In genomic region chr14:58638231-58639205, GRCh38 we compare ENCODE assay signal across 8 cellular contexts. TPM values are rescaled to one million over a fixed set of nuclear protein-coding genes. Genes with fewer than 3 reads are reported as not detected.
A peak's percentile ranks its signal among the peaks of the same experiment; 100 is the strongest.
DNase-seq lines count a peak whose midpoint lies in the region; ATAC-seq and TF ChIP-seq lines count a peak whose summit lies in the region.

No MANE protein-coding gene starts in this region.

- peak; percentile 64 for ATAC-seq in GM23338
- ATAC-seq in left ventricle myocardium superior = peak; percentile 38

- H4K20me1 ChIP-seq in GM23338 (replicated peaks; ENCODE audit: insufficient read depth) = no peaks in the 10 kb centered on the region

- peaks cover 38% of the 10 kb centered on the region for H3K4me1 ChIP-seq in GM23338 (ENCODE audit: insufficient read depth)

- H3K36me3 Mint-ChIP-seq in GM23338 (ENCODE audit: low read depth) = peaks cover 28% of the 10 kb centered on the region
- H3K36me3 Mint-ChIP-seq in progenitor cell of endocrine pancreas (ENCODE audit: insufficient read depth) = peaks cover 2% of the 10 kb centered on the region

- TF ChIP-seq CTCF in GM23338 (conservative IDR thresholded peaks at IDR 0.05; ENCODE audit: low read depth in 2 of 2) (no peak), progenitor cell of endocrine pancreas (IDR thresholded peaks at IDR 0.05; ENCODE audit: unreplicated experiment) (no peak)

- H2AFZ ChIP-seq in GM23338 = peak overlapping the region; percentile 20; the same call in 1 of the 2 replicates

- H3K27me3 ChIP-seq in GM23338 (ENCODE audit: insufficient read depth) = peaks cover 26% of the 10 kb centered on the region

- peaks cover 15% of the 10 kb centered on the region for H3K79me2 ChIP-seq in GM23338 (replicated peaks; ENCODE audit: insufficient read depth)

- H3K4me1 Mint-ChIP-seq in GM23338 (peaks cover 51% of the 10 kb centered on the region), progenitor cell of endocrine pancreas (ENCODE audit: low read depth) (peaks cover 38% of the 10 kb centered on the region)

- peak overlapping the region; percentile 73 for H3K4me3 ChIP-seq in GM23338

- no peak overlapping the region for H3K27ac ChIP-seq in GM23338 (ENCODE audit: low read depth)

- H3K9me3 Mint-ChIP-seq in GM23338 (no peaks in the 10 kb centered on the region; the same call in 2 of the 3 replicates), progenitor cell of endocrine pancreas (ENCODE audit: low read depth) (no peaks in the 10 kb centered on the region)

- peaks cover 6% of the 10 kb centered on the region; the same call in 1 of the 2 replicates for H3K36me3 ChIP-seq in GM23338 (ENCODE audit: insufficient read depth)

- no peak overlapping the region for H3K27ac Mint-ChIP-seq in GM23338
- peak overlapping the region; percentile 91 for H3K27ac Mint-ChIP-seq in progenitor cell of endocrine pancreas

- H3K9me2 ChIP-seq in GM23338 (ENCODE audit: insufficient read depth) = no peaks in the 10 kb centered on the region

- H3K4me2 ChIP-seq in GM23338 = peak overlapping the region; percentile 84

- H3K27me3 Mint-ChIP-seq in GM23338 (ENCODE audit: insufficient read depth, low read depth, poor library complexity) (peaks cover 25% of the 10 kb centered on the region), progenitor cell of endocrine pancreas (peaks cover 24% of the 10 kb centered on the region)

- intact Hi-C loops in left ventricle myocardium superior (cut with micrococcal nuclease) = no loop called here

- H3F3A ChIP-seq in GM23338 (replicated peaks; ENCODE audit: low read depth) = peaks cover 9% of the 10 kb centered on the region; the same call in 1 of the 2 replicates

- DNase-seq in NCI-H1694 treated with DMSO at 0.1 percent for 48 hours (lab: John Stamatoyannopoulos, UW) (peak; percentile 32), NCI-H1694 (lab: John Stamatoyannopoulos, UW) (no peak), GM23338 (ENCODE audit: low spot score) (peak; percentile 59), M059J (ENCODE audit: low read depth) (peak; percentile 43), left ventricle myocardium superior (peak; percentile 49), progenitor cell of endocrine pancreas (ENCODE audit: low spot score, unreplicated experiment) (no peak), GM19240 (ENCODE audit: insufficient read length, low spot score) (no peak)
- peak; percentile 39 for DNase-seq in activated naive CD4-positive, alpha-beta T cell treated with anti-CD3 and anti-CD28 coated beads, Interleukin-2, amount 50 U/mL, for 16 hours

- H3K4me3 Mint-ChIP-seq in GM23338 (peak overlapping the region; percentile 82), progenitor cell of endocrine pancreas (ENCODE audit: low read depth) (peak overlapping the region; percentile 85)

TF ChIP-seq in GM23338, 12 proteins besides CTCF, POLR2A, EP300 and RAD21:
- TF ChIP-seq ZNF462 (CRISPR knock-in tag; IDR thresholded peaks at IDR 0.05) = 0 out of 2 replicates have a peak, but pooled peaks have one; percentile 30
- TF ChIP-seq STAT1 (IDR thresholded peaks at IDR 0.05; ENCODE audit: unreplicated experiment) = no peak
- no peak for TF ChIP-seq NANOG (IDR thresholded peaks at IDR 0.05; ENCODE audit: borderline replicate concordance)
- TF ChIP-seq JUNB (IDR thresholded peaks at IDR 0.05; ENCODE audit: unreplicated experiment) = no peak
- TF ChIP-seq POLR2AphosphoS5 (IDR thresholded peaks at IDR 0.05; ENCODE audit: low read depth) = no peak
- no peak for TF ChIP-seq ETS1 (IDR thresholded peaks at IDR 0.05)
- TF ChIP-seq EZH2 (IDR thresholded peaks at IDR 0.05; ENCODE audit: low read depth, unreplicated experiment) = no peak

RNA-seq across cellular contexts. Expression of gene DACT1, which starts 0.8 kb away (rescaled TPM):
- 23.6 and 26.6 TPM in 2 replicates for total RNA-seq in GM23338 (2014; rRNA removed; shearing (Covaris generic))
- polyA plus RNA-seq in GM23338 (2016; fragmentation: Nextera tagmentation; extraction: Ambion mirVana) = 5.1 and 5.7 TPM in 2 replicates
- total RNA-seq in M059J (2014; rRNA removed; shearing (Covaris generic)) = 6.3 and 10.0 TPM in 2 replicates
- total RNA-seq in left ventricle myocardium superior = 2.2 TPM
- 5.5 and 8.2 TPM in 2 replicates for total RNA-seq in progenitor cell of endocrine pancreas

Comparison
In these comparisons a context has a peak if more than half of its experiments do, and no peak if none do; other contexts are left out.
1. DNase-seq: peak in NCI-H1694 treated with DMSO at 0.1 percent for 48 hours (single experiment), GM23338 (single experiment), M059J (single experiment), activated naive CD4-positive, alpha-beta T cell treated with anti-CD3 and anti-CD28 coated beads, Interleukin-2, amount 50 U/mL, for 16 hours (single experiment) and left ventricle myocardium superior (single experiment); none in NCI-H1694 (single experiment), progenitor cell of endocrine pancreas (single experiment) and GM19240 (single experiment).